Comparison of ENCODE assay signal across 21 cellular contexts in genomic region chr7:69659964-69660363, GRCh38.
A peak's percentile ranks its signal among the peaks of the same experiment; 100 is the strongest.
DNase-seq lines count a peak whose midpoint lies in the region; ATAC-seq lines count a peak whose summit lies in the region.
"Had no signal": no experiment of that assay in that cellular context is flagged by ENCODE, and none has a peak within 500 bp of the region (broad histone marks: within the 10 kb centered on the region; RNA-seq: fewer than 3 reads in every experiment).

No MANE protein-coding gene starts in this region.

- H3K36me3 Mint-ChIP-seq in CD8-positive, alpha-beta memory T cell: no peaks in the 10 kb centered on the region
- H3K36me3 Mint-ChIP-seq: activated naive CD4-positive, alpha-beta T cell treated with anti-CD3 and anti-CD28 coated beads, Interleukin-2, amount 10 ng/mL, durations not matched to agents 7 days and 5 days had no signal

- CTCF ChIA-PET in CD8-positive, alpha-beta memory T cell (lab: Charles Lee): no interaction called here

- peaks cover 16% of the 10 kb centered on the region for H3K4me1 ChIP-seq in adipocyte (ENCODE audit: control insufficient read depth, insufficient read depth, low read length)
- no peaks in the 10 kb centered on the region for H3K4me1 ChIP-seq in CD8-positive, alpha-beta memory T cell (ENCODE audit: insufficient read depth, low read length)

- no peak overlapping the region for H3K27ac ChIP-seq in CD8-positive, alpha-beta memory T cell (ENCODE audit: low read depth, low read length)
- H3K27ac ChIP-seq: BLaER1, stomach had no signal

- H3K36me3 ChIP-seq in adipocyte (ENCODE audit: control insufficient read depth, insufficient read depth, low read length, severe bottlenecking): no peaks in the 10 kb centered on the region
- no peaks in the 10 kb centered on the region for H3K36me3 ChIP-seq in CD8-positive, alpha-beta memory T cell (ENCODE audit: insufficient read depth, low read length)
- H3K36me3 ChIP-seq: BLaER1, stomach had no signal

- H3K9me3 Mint-ChIP-seq in CD8-positive, alpha-beta memory T cell: no peaks in the 10 kb centered on the region
- H3K9me3 Mint-ChIP-seq: activated naive CD4-positive, alpha-beta T cell treated with anti-CD3 and anti-CD28 coated beads, Interleukin-2, amount 10 ng/mL, durations not matched to agents 7 days and 5 days; activated T-cell treated with anti-CD3 and anti-CD28 coated beads, Interleukin-2, amount 50 U/mL, for 72 hours had no signal

- H3K4me3 ChIP-seq in adipocyte (ENCODE audit: low read length): no peak overlapping the region
- no peak overlapping the region for H3K4me3 ChIP-seq in CD8-positive, alpha-beta memory T cell (ENCODE audit: low read length)
- H3K4me3 ChIP-seq: BLaER1, lung, stomach had no signal

- no peak overlapping the region for H3K9ac ChIP-seq in adipocyte (ENCODE audit: low read length)
- H3K9ac ChIP-seq: BLaER1 had no signal

- no peaks in the 10 kb centered on the region for H3K27me3 ChIP-seq in adipocyte (replicated peaks; ENCODE audit: control insufficient read depth, insufficient read depth, low read length)
- H3K27me3 ChIP-seq in CD8-positive, alpha-beta memory T cell (ENCODE audit: insufficient read depth, low read length, poor library complexity, severe bottlenecking): no peaks in the 10 kb centered on the region
- H3K27me3 ChIP-seq: BLaER1, stomach had no signal

- DNase-seq in NCI-H2171 treated with DMSO at 0.1 percent for 48 hours (lab: John Stamatoyannopoulos, UW): peak; percentile 43
- DNase-seq in NCI-H2171 (lab: John Stamatoyannopoulos, UW): no peak
- DNase-seq in adipocyte (ENCODE audit: low read depth): peak; percentile 70
- DNase-seq in iPS DF 19.7 (ENCODE audit: low read depth, low spot score): peak; percentile 48
- DNase-seq in CD8-positive, alpha-beta memory T cell: no peak
- DNase-seq in activated CD4-positive, alpha-beta T cell treated with anti-CD3 and anti-CD28 coated beads, Interleukin-2, amount 50 U/mL, for 1 hour: no peak
- DNase-seq: activated CD4-positive, CD25-positive, alpha-beta regulatory T cell; activated naive CD4-positive, alpha-beta T cell treated with anti-CD3 and anti-CD28 coated beads, Interleukin-2, amount 10 ng/mL, durations not matched to agents 7 days and 5 days; activated T-cell treated with anti-CD3 and anti-CD28 coated beads, Interleukin-2, amount 50 U/mL, for 72 hours; anterior cingulate cortex; NCI-H1048; NCI-H510A; NK-92 treated with Interleukin-12 subunit alpha and Interleukin-12 subunit beta, amount 100 ng/mL, for 24 hours; occipital lobe; retina; stomach; T-helper 9 cell had no signal

- no peaks in the 10 kb centered on the region for H3K9me3 ChIP-seq in adipocyte (ENCODE audit: control insufficient read depth, low read length)
- H3K9me3 ChIP-seq in CD8-positive, alpha-beta memory T cell (ENCODE audit: low read length): no peaks in the 10 kb centered on the region
- H3K9me3 ChIP-seq: BLaER1, stomach had no signal

- H3K4me3 Mint-ChIP-seq in CD8-positive, alpha-beta memory T cell: no peak overlapping the region
- H3K4me3 Mint-ChIP-seq: activated naive CD4-positive, alpha-beta T cell treated with anti-CD3 and anti-CD28 coated beads, Interleukin-2, amount 10 ng/mL, durations not matched to agents 7 days and 5 days; activated T-cell treated with anti-CD3 and anti-CD28 coated beads, Interleukin-2, amount 50 U/mL, for 72 hours had no signal

- peak overlapping the region in 1 of 8 donors; percentile 50 for H3K27ac Mint-ChIP-seq in CD8-positive, alpha-beta memory T cell
- H3K27ac Mint-ChIP-seq: activated naive CD4-positive, alpha-beta T cell treated with anti-CD3 and anti-CD28 coated beads, Interleukin-2, amount 10 ng/mL, durations not matched to agents 7 days and 5 days; activated T-cell treated with anti-CD3 and anti-CD28 coated beads, Interleukin-2, amount 50 U/mL, for 72 hours had no signal

- POLR2A ChIA-PET in CD8-positive, alpha-beta memory T cell (lab: Charles Lee): no interaction called here

- peaks cover 8 to 10% of the 10 kb centered on the region in 2 donors for H3K27me3 Mint-ChIP-seq in CD8-positive, alpha-beta memory T cell
- H3K27me3 Mint-ChIP-seq: activated naive CD4-positive, alpha-beta T cell treated with anti-CD3 and anti-CD28 coated beads, Interleukin-2, amount 10 ng/mL, durations not matched to agents 7 days and 5 days had no signal

- no peaks in the 10 kb centered on the region for H3K4me1 Mint-ChIP-seq in CD8-positive, alpha-beta memory T cell
- H3K4me1 Mint-ChIP-seq: activated naive CD4-positive, alpha-beta T cell treated with anti-CD3 and anti-CD28 coated beads, Interleukin-2, amount 10 ng/mL, durations not matched to agents 7 days and 5 days had no signal

- ATAC-seq in GM21717 (IDR thresholded peaks at IDR 0.05; ENCODE audit: unreplicated experiment): no peak
- ATAC-seq in HG03097 (IDR thresholded peaks at IDR 0.05; ENCODE audit: low FRiP score, unreplicated experiment): no peak
- ATAC-seq: activated T-cell treated with anti-CD3 and anti-CD28 coated beads, Interleukin-2, amount 50 U/mL, for 72 hours had no signal

Comparison
In these comparisons a context has a peak if more than half of its experiments do, and no peak if none do; other contexts are left out.
1. DNase-seq: peak in NCI-H2171 treated with DMSO at 0.1 percent for 48 hours (single experiment), adipocyte (single experiment) and iPS DF 19.7 (single experiment); none in NCI-H2171 (single experiment), CD8-positive, alpha-beta memory T cell (0 of 5) and activated CD4-positive, alpha-beta T cell treated with anti-CD3 and anti-CD28 coated beads, Interleukin-2, amount 50 U/mL, for 1 hour (single experiment).